In genomic region chr1:119380983-119381662, GRCh38 we compare ENCODE assay signal across 25 cellular contexts. TPM values are rescaled to one million over a fixed set of nuclear protein-coding genes. Genes with fewer than 3 reads are reported as not detected.
"Had no signal": no experiment of that assay in that cellular context is flagged by ENCODE, and none has a peak within 500 bp of the region (broad histone marks: within the 10 kb centered on the region; RNA-seq: fewer than 3 reads in every experiment).

No MANE protein-coding gene starts in this region.

- H3K27ac ChIP-seq: SJCRH30 had no signal

- H3K9me3 ChIP-seq: MG63, SJCRH30 had no signal

- H3K4me3 ChIP-seq: MG63, SJCRH30 had no signal

- DNase-seq: IMR-90, Karpas-422, KG1, MG63, NCI-H1092, NCI-H1436, NCI-H187, NCI-H2029, NCI-H2081 treated with DMSO at 0.1 percent for 48 hours, NCI-H2171 treated with DMSO at 0.1 percent for 48 hours, NCI-H226, NCI-H446, NCI-H510A, NCI-H524 treated with DMSO at 0.1 percent for 48 hours, NCI-H69, NCI-H774, PC-3, SHP77 treated with DMSO at 0.1 percent for 48 hours, SJCRH30 had no signal

- H3K4me1 ChIP-seq: SJCRH30 had no signal

- H3K27me3 ChIP-seq: MG63, SJCRH30 had no signal

- H3K36me3 ChIP-seq: MG63, SJCRH30 had no signal

- ATAC-seq: Panc1, PC-3, Right ventricle myocardium inferior, SK-N-SH treated with all-trans-retinoic acid at 6 μM for 48 hours had no signal

RNA-seq across cellular contexts. Expression of gene HAO2, which starts 12.5 kb away (rescaled TPM):
- total RNA-seq: HT-29, IMR-90, OCI-LY7, PC-3, Right ventricle myocardium inferior, RPMI7951, SJCRH30 had no signal
- polyA plus RNA-seq: IMR-90 had no signal

RNA-seq across cellular contexts. Expression of gene HSD3B2, which starts 33.8 kb away (rescaled TPM):
- total RNA-seq: HT-29, IMR-90, OCI-LY7, PC-3, Right ventricle myocardium inferior, SJCRH30 had no signal
- polyA plus RNA-seq: IMR-90 had no signal
